1 cellular context compared by ENCODE assay signal in the genomic region with DNA sequence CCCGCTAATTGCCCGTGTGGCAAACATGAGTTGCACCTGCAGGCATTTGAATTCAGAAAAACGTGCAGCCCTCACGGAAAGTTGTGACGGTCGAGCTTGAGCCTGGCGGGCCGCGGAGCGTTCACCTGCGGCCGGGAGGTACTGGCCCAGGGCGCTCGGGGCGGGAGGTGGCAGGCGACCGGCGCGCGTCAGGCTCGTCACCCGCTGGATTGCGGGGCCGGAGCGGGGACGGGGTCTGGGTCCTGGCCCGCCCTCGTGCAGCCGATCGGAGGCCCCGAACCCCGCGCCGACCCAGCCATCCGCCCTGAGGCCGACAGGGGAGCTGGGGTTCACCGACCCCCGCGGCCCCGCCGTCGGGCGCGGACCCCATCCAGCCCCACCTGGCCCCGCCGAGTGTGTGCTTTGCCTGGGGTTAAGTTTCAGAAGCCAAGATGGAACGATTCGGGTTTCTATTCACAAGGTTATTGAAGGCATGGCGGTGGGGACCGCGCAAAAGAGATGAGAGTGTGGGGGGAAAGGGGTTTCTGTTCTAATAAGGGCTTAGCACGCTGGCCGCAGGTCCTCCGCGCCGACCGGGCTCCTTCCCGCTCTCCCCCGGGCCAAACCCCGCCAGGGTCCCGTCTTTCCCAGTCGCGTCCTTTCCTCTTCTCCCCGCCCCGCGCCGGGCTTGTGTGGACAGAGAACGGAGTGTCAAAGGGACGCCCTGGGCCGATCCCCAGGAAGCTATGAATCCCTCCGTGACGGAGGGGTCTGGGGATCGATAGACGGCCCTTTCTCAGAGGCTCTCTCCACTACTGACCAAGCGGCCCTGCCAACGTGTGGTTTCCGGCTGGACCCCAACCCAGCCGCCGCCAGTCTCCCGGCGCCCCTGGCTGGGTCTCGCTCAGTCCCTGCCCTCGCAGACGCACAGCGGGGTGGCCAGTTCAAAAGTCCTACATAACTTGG.
TF ChIP-seq lines count a peak whose summit lies in the region.

No MANE protein-coding gene starts in this region.

TF ChIP-seq in IMR-90, 13 proteins besides CTCF, POLR2A, EP300 and RAD21 (continued from another document):
- TF ChIP-seq MXI1 (IDR thresholded peaks at IDR 0.05; ENCODE audit: borderline replicate concordance, low read depth, low read length), result no peak
- TF ChIP-seq, protein P1, sequence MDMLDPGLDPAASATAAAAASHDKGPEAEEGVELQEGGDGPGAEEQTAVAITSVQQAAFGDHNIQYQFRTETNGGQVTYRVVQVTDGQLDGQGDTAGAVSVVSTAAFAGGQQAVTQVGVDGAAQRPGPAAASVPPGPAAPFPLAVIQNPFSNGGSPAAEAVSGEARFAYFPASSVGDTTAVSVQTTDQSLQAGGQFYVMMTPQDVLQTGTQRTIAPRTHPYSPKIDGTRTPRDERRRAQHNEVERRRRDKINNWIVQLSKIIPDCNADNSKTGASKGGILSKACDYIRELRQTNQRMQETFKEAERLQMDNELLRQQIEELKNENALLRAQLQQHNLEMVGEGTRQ (IDR thresholded peaks at IDR 0.05; ENCODE audit: low read depth, low read length), result no peak
- no peak for TF ChIP-seq FOS (IDR thresholded peaks at IDR 0.05; ENCODE audit: low read depth, low read length)
- TF ChIP-seq MAFK (IDR thresholded peaks at IDR 0.05; ENCODE audit: low read depth, low read length), result no peak
- TF ChIP-seq, protein P2, sequence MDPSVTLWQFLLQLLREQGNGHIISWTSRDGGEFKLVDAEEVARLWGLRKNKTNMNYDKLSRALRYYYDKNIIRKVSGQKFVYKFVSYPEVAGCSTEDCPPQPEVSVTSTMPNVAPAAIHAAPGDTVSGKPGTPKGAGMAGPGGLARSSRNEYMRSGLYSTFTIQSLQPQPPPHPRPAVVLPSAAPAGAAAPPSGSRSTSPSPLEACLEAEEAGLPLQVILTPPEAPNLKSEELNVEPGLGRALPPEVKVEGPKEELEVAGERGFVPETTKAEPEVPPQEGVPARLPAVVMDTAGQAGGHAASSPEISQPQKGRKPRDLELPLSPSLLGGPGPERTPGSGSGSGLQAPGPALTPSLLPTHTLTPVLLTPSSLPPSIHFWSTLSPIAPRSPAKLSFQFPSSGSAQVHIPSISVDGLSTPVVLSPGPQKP (IDR thresholded peaks at IDR 0.05; ENCODE audit: borderline replicate concordance, low read depth, low read length), result no peak
- no peak for TF ChIP-seq CHD1 (IDR thresholded peaks at IDR 0.05; ENCODE audit: low read depth, low read length)
- no peak for TF ChIP-seq RFX5 (IDR thresholded peaks at IDR 0.05; ENCODE audit: low read depth, low read length)
